8 cellular contexts compared by ENCODE assay signal in the genomic region with DNA sequence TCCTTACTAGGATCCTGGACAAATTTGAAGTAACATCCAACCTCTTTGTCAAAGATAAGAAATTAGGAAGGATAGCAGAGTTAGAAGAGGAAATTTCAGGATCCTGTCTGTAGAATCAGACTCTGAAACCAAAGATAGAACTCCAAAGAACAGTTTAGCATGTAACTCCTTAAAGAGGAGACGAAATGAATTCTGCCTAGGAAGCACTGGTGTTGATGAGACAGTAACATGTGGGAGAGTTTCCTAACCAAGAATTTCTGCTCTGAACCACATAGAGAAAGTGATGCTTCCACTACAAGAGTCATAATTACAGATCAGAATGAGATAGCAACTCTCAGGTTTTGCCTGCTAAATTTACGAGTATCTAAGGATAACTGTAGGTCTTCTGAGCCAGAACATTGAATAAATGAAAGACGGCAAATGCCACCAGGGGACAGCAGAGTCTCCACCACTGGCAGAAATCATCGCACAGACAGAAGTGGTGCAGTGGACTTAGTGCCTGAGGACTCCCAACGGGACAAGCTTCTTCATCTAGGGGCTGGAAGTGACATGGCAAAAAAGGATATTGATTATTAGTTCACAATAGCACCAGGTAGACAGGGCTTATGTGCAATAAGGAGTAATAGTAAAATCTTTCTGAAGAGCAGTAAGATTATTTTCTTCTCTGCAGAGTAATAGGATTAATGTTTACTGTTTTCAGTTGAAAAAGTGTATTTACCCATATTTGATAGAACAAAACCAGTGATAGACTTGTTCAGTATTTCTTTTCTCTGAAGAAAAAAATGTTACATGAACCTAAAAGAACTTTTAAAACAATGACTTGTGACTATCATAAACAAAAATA. TPM values are rescaled to one million over a fixed set of nuclear protein-coding genes. Genes with fewer than 3 reads are reported as not detected.
DNase-seq lines count a peak whose midpoint lies in the region; ATAC-seq, FAIRE-seq and TF ChIP-seq lines count a peak whose summit lies in the region.

No MANE protein-coding gene starts in this region.

- H3K27ac Mint-ChIP-seq in glutamatergic neuron (ENCODE audit: unreplicated experiment): no peak overlapping the region
- no peak overlapping the region for H3K27ac Mint-ChIP-seq in progenitor cell of endocrine pancreas

- no peaks in the 10 kb centered on the region for H3K27me3 ChIP-seq in RWPE2 (ENCODE audit: insufficient read depth, poor library complexity, severe bottlenecking)

- H3K36me3 Mint-ChIP-seq in glutamatergic neuron (ENCODE audit: unreplicated experiment) (no peaks in the 10 kb centered on the region), progenitor cell of endocrine pancreas (ENCODE audit: insufficient read depth) (no peaks in the 10 kb centered on the region)

- FAIRE-seq in HTR-8/SVneo (lab: Jason Lieb, UNC): peak; percentile 9

- no peaks in the 10 kb centered on the region for H3K4me1 ChIP-seq in RWPE2 (ENCODE audit: insufficient read depth, poor library complexity, severe bottlenecking)

- H3K4me1 Mint-ChIP-seq in glutamatergic neuron (ENCODE audit: low read depth, unreplicated experiment): peaks cover 3% of the 10 kb centered on the region
- peaks cover 2% of the 10 kb centered on the region for H3K4me1 Mint-ChIP-seq in progenitor cell of endocrine pancreas (ENCODE audit: low read depth)

- H3K4me3 ChIP-seq in RWPE2 (ENCODE audit: severe bottlenecking): no peak overlapping the region

- peak; percentile 92 for ATAC-seq in GM21390 (IDR thresholded peaks at IDR 0.05; ENCODE audit: unreplicated experiment)
- ATAC-seq in RWPE2 (ENCODE audit: low read depth): peak; percentile 87

- H3K27me3 Mint-ChIP-seq in glutamatergic neuron (ENCODE audit: unreplicated experiment): no peaks in the 10 kb centered on the region
- H3K27me3 Mint-ChIP-seq in progenitor cell of endocrine pancreas: peaks cover 19% of the 10 kb centered on the region

- H3K9me3 Mint-ChIP-seq in glutamatergic neuron (ENCODE audit: unreplicated experiment) (no peaks in the 10 kb centered on the region), progenitor cell of endocrine pancreas (ENCODE audit: low read depth) (no peaks in the 10 kb centered on the region)

- H3K27ac ChIP-seq in RWPE2 (ENCODE audit: poor library complexity, severe bottlenecking): no peak overlapping the region

- H3K4me3 Mint-ChIP-seq in glutamatergic neuron (ENCODE audit: unreplicated experiment) (no peak overlapping the region), progenitor cell of endocrine pancreas (ENCODE audit: low read depth) (no peak overlapping the region)

- no peaks in the 10 kb centered on the region for H3K9me3 ChIP-seq in RWPE2 (ENCODE audit: severe bottlenecking)

- DNase-seq in EH (ENCODE audit: low read depth) (peak; percentile 83), HTR-8/SVneo (ENCODE audit: insufficient read length, low spot score) (peak; percentile 63), RWPE2 (ENCODE audit: low spot score) (no peak), glutamatergic neuron (peak; percentile 57), progenitor cell of endocrine pancreas (ENCODE audit: low spot score, unreplicated experiment) (peak; percentile 25), NCI-H187 treated with DMSO at 0.1 percent for 48 hours (lab: John Stamatoyannopoulos, UW) (no peak)
- peak; percentile 40 for DNase-seq in activated naive CD4-positive, alpha-beta T cell treated with anti-CD3 and anti-CD28 coated beads, Interleukin-2, amount 50 U/mL, for 16 hours

- no peaks in the 10 kb centered on the region for H3K36me3 ChIP-seq in RWPE2 (ENCODE audit: low read depth)

- peak; percentile 95 for TF ChIP-seq CTCF in RWPE2 (IDR thresholded peaks at IDR 0.05; ENCODE audit: poor library complexity, severe bottlenecking)
- peak; percentile 43 for TF ChIP-seq CTCF in glutamatergic neuron (IDR thresholded peaks at IDR 0.05; ENCODE audit: partially characterized antibody, unreplicated experiment)
- TF ChIP-seq CTCF in progenitor cell of endocrine pancreas (IDR thresholded peaks at IDR 0.05; ENCODE audit: unreplicated experiment): peak; percentile 81

RNA-seq across cellular contexts. Expression of gene PPID, which starts 6.7 kb away (rescaled TPM):
- total RNA-seq in glutamatergic neuron (ENCODE audit: unreplicated experiment) (22.1 TPM), progenitor cell of endocrine pancreas (42.9 and 49.2 TPM in 2 replicates)

RNA-seq across cellular contexts. Expression of gene FNIP2, which starts 38.9 kb away (rescaled TPM):
- total RNA-seq in glutamatergic neuron (ENCODE audit: unreplicated experiment): 53.2 TPM
- total RNA-seq in progenitor cell of endocrine pancreas: 53.8 and 56.0 TPM in 2 replicates

RNA-seq across cellular contexts. Expression of gene ETFDH, which starts 57.8 kb away (rescaled TPM):
- 11.5 TPM for total RNA-seq in glutamatergic neuron (ENCODE audit: unreplicated experiment)
- total RNA-seq in progenitor cell of endocrine pancreas: 19.9 and 22.5 TPM in 2 replicates

RNA-seq across cellular contexts. Expression of gene C4orf46, which starts 58.3 kb away (rescaled TPM):
- 18.5 TPM for total RNA-seq in glutamatergic neuron (ENCODE audit: unreplicated experiment)
- total RNA-seq in progenitor cell of endocrine pancreas: 18.2 and 20.1 TPM in 2 replicates

Comparison
In these comparisons a context has a peak if more than half of its experiments do, and no peak if none do; other contexts are left out.
1. DNase-seq: peak in EH (single experiment), HTR-8/SVneo (single experiment), activated naive CD4-positive, alpha-beta T cell treated with anti-CD3 and anti-CD28 coated beads, Interleukin-2, amount 50 U/mL, for 16 hours (single experiment), glutamatergic neuron (single experiment) and progenitor cell of endocrine pancreas (single experiment); none in RWPE2 (single experiment) and NCI-H187 treated with DMSO at 0.1 percent for 48 hours (single experiment).
2. CTCF ChIP-seq: peak in every context shown above with its lines; median percentile 95 in RWPE2; 81 in progenitor cell of endocrine pancreas; 43 in glutamatergic neuron.